In genomic region chr5:132865668-132866341, GRCh38 we compare ENCODE assay signal across 8 cellular contexts. TPM values are rescaled to one million over a fixed set of nuclear protein-coding genes. Genes with fewer than 3 reads are reported as not detected.
DNase-seq lines count a peak whose midpoint lies in the region; ATAC-seq, FAIRE-seq and TF ChIP-seq lines count a peak whose summit lies in the region.

No MANE protein-coding gene starts in this region.

- H3K9ac ChIP-seq in mammary epithelial cell (ENCODE audit: insufficient read depth, low read length), result peak overlapping the region; percentile 94
- H3K9ac ChIP-seq in mesendoderm (ENCODE audit: low read length), result peak overlapping the region; percentile 77

- peak overlapping the region; percentile 77 for H4K5ac ChIP-seq in mesendoderm (ENCODE audit: low read length)

- H3K56ac ChIP-seq in mesendoderm (ENCODE audit: low read length), result peak overlapping the region; percentile 80

- peak overlapping the region; percentile 100 for H3K27ac Mint-ChIP-seq in activated T-cell treated with anti-CD3 and anti-CD28 coated beads, Interleukin-2, amount 50 U/mL, for 24 hours

- H3K36me3 ChIP-seq in mammary epithelial cell (ENCODE audit: insufficient read depth, low read length) (peaks cover 9% of the 10 kb centered on the region), mesendoderm (ENCODE audit: control insufficient read depth, insufficient read depth, low read length) (peaks cover 2% of the 10 kb centered on the region), uterus (no peaks in the 10 kb centered on the region)

- H2BK5ac ChIP-seq in mesendoderm (ENCODE audit: low read length), result peak overlapping the region; percentile 15

- ATAC-seq in HG03565 (IDR thresholded peaks at IDR 0.05; ENCODE audit: unreplicated experiment) (peak; percentile 2), GM21526 (IDR thresholded peaks at IDR 0.05; ENCODE audit: low FRiP score, unreplicated experiment) (no peak)

- no peaks in the 10 kb centered on the region for H3K9me3 Mint-ChIP-seq in activated T-cell treated with anti-CD3 and anti-CD28 coated beads, Interleukin-2, amount 50 U/mL, for 24 hours

- H3K4me2 ChIP-seq in mammary epithelial cell (ENCODE audit: insufficient read depth, low read depth, low read length) (peak overlapping the region; percentile 89), mesendoderm (ENCODE audit: low read length) (peak overlapping the region; percentile 45)

- H3K27ac ChIP-seq in mammary epithelial cell (ENCODE audit: insufficient read depth, low read depth, low read length) (peak overlapping the region; percentile 77), mesendoderm (ENCODE audit: low read depth, low read length) (peak overlapping the region; percentile 70), uterus (peak overlapping the region; percentile 94 to 97)

- no peak for FAIRE-seq in D721Med (lab: Jason Lieb, UNC)

- no peaks in the 10 kb centered on the region for H3K9me3 ChIP-seq in mammary epithelial cell (replicated peaks; ENCODE audit: insufficient read depth, low read length)
- no peaks in the 10 kb centered on the region for H3K9me3 ChIP-seq in uterus

- H3K27me3 ChIP-seq in mammary epithelial cell (ENCODE audit: insufficient read depth, low read length) (no peaks in the 10 kb centered on the region), mesendoderm (ENCODE audit: insufficient read depth, low read length, poor library complexity) (no peaks in the 10 kb centered on the region), uterus (no peaks in the 10 kb centered on the region)

- intact Hi-C loops in mammary epithelial cell (cut with micrococcal nuclease) (loop anchor here (1.0 to 5.0 kb wide), 2 partner anchors 36 to 129 kb away; partner anchors contain the start of genes KIF3A and SHROOM1), uterus (cut with DNase I; ENCODE audit: low total_unique reads) (no loop called here)

- H3K4me1 Mint-ChIP-seq in activated T-cell treated with anti-CD3 and anti-CD28 coated beads, Interleukin-2, amount 50 U/mL, for 24 hours (ENCODE audit: low read depth), result peaks cover 32% of the 10 kb centered on the region

- no peaks in the 10 kb centered on the region for H3K27me3 Mint-ChIP-seq in activated T-cell treated with anti-CD3 and anti-CD28 coated beads, Interleukin-2, amount 50 U/mL, for 24 hours

- H2AFZ ChIP-seq in mammary epithelial cell (ENCODE audit: low read depth, low read length), result peak overlapping the region; percentile 91

- H2BK15ac ChIP-seq in mesendoderm (replicated peaks; ENCODE audit: low read depth), result no peak overlapping the region

- dilution Hi-C loops in mammary epithelial cell (cut with HindIII; ENCODE audit: low sequenced_read_pairs), result no loop called here

- no peak for TF ChIP-seq POLR2A in uterus (IDR thresholded peaks at IDR 0.05)

- H3K4me3 ChIP-seq in mammary epithelial cell (replicated peaks in 1 of 3; ENCODE audit: insufficient read depth in 1 of 3, low read depth in 2 of 3, low read length in 3 of 3), result peak overlapping the region; percentile 71 to 90 (median 88)
- H3K4me3 ChIP-seq in mesendoderm (ENCODE audit: low read length), result peak overlapping the region; percentile 5
- peak overlapping the region; percentile 73 to 85 for H3K4me3 ChIP-seq in uterus

- peak overlapping the region; percentile 100 for H3K4me3 Mint-ChIP-seq in activated T-cell treated with anti-CD3 and anti-CD28 coated beads, Interleukin-2, amount 50 U/mL, for 24 hours

- no peaks in the 10 kb centered on the region for H4K20me1 ChIP-seq in mammary epithelial cell (ENCODE audit: insufficient read depth, low read length)

- CTCF ChIA-PET in mammary epithelial cell (lab: Charles Lee; ENCODE audit: low non-redundant PET), result interaction anchor here (0.5 to 0.9 kb wide), 2 partner anchors 35 to 121 kb away, joined by 3 to 4 read pairs; partner anchors contain the start of gene SHROOM1

- TF ChIP-seq CTCF in mammary epithelial cell (conservative IDR thresholded peaks at IDR 0.05 in 1 of 2, IDR thresholded peaks at IDR 0.05 in 1 of 2; ENCODE audit: extremely low read depth in 1 of 2, insufficient read depth in 1 of 2, low read depth in 1 of 2, low read length in 2 of 2) (no peak), uterus (IDR thresholded peaks at IDR 0.05) (no peak), D721Med (IDR thresholded peaks at IDR 0.05; ENCODE audit: insufficient read depth, missing control alignments) (no peak)

- H3K18ac ChIP-seq in mesendoderm (ENCODE audit: low read length), result peak overlapping the region; percentile 31

- in situ Hi-C loops in mammary epithelial cell (cut with MboI; ENCODE audit: low sequenced_read_pairs in 2 of 2), result loop anchor here in 1 of 2 donors (5.0 kb wide), 1 partner anchor 34 kb away; the partner anchor contains the start of gene SHROOM1

- H3K4me1 ChIP-seq in mammary epithelial cell (ENCODE audit: insufficient read depth, low read length) (no peaks in the 10 kb centered on the region), mesendoderm (ENCODE audit: control insufficient read depth, low read depth, low read length) (peaks cover 2% of the 10 kb centered on the region), uterus (no peaks in the 10 kb centered on the region)

- no peak overlapping the region for H3K4ac ChIP-seq in mesendoderm (ENCODE audit: low read depth, low read length)

- BruUV-seq in mammary epithelial cell (replicated peaks; lab: Mats Ljungman, UMichigan), result TSS peak; percentile 82

- H2AK5ac ChIP-seq in mesendoderm (ENCODE audit: low read length), result no peak overlapping the region

- no peak for DNase-seq in activated T-cell treated with anti-CD3 and anti-CD28 coated beads, Interleukin-2, amount 50 U/mL, for 24 hours
- DNase-seq in activated T-cell treated with anti-CD3 and anti-CD28 coated beads, Interleukin-2, amount 50 U/mL, for 48 hours, result no peak
- DNase-seq in mammary epithelial cell (no peak), mesendoderm (no peak), uterus (no peak), D721Med (ENCODE audit: insufficient read length, low spot score) (no peak)

- WGBS in mammary epithelial cell (ENCODE audit: low coverage, missing lambda C conversion rate), result 20% methylated on average over 27 of the region's 30 CpGs
- WGBS in mesendoderm (ENCODE audit: extremely low coverage, insufficient coverage, low lambda C conversion rate), result no CpG with 5 or more reads among the region's 30 CpGs

- no peak overlapping the region for H3K23ac ChIP-seq in mesendoderm (ENCODE audit: low read length)

- H3K79me1 ChIP-seq in mesendoderm (ENCODE audit: low read length), result peaks cover 9% of the 10 kb centered on the region

- H3K36me3 Mint-ChIP-seq in activated T-cell treated with anti-CD3 and anti-CD28 coated beads, Interleukin-2, amount 50 U/mL, for 24 hours (ENCODE audit: low read depth), result peaks cover 43% of the 10 kb centered on the region

- H2BK120ac ChIP-seq in mesendoderm (ENCODE audit: low read depth, low read length), result no peak overlapping the region

- no peak overlapping the region for H4K8ac ChIP-seq in mesendoderm (ENCODE audit: low read depth, low read length)

- H3K79me2 ChIP-seq in mammary epithelial cell (ENCODE audit: insufficient read depth, low read length), result peaks cover 25% of the 10 kb centered on the region
- H3K79me2 ChIP-seq in mesendoderm (ENCODE audit: control insufficient read depth, insufficient read depth, low read length), result peaks cover 11% of the 10 kb centered on the region

RNA-seq across cellular contexts. Expression of gene GDF9, which starts 0.5 kb away (rescaled TPM):
- total RNA-seq in mammary epithelial cell (under 1 TPM; 0.50 to 0.66 TPM), uterus (1 to 10 TPM in 1 of 4 donors, under 1 TPM in 2, not detected in 1; 0.18 to 1.8 (median 0.62) TPM)
- 0.25 TPM for polyA plus RNA-seq in mammary epithelial cell
- not detected for polyA minus RNA-seq in mammary epithelial cell
- polyA plus RNA-seq in mesendoderm (2013, experiment 1 of 2), result 0.14 TPM
- polyA plus RNA-seq in mesendoderm (2013, experiment 2 of 2), result 0.10 TPM

RNA-seq across cellular contexts. Expression of gene UQCRQ, which starts 0.6 kb away (rescaled TPM):
- total RNA-seq in mammary epithelial cell (100 to 1,000 TPM in 1 of 2 donors, 10 to 100 TPM in 1; 45.3 to 461 TPM), uterus (100 to 1,000 TPM in 2 of 4 donors, 10 to 100 TPM in 2; 30.5 to 196 (median 115) TPM)
- 192 TPM for polyA plus RNA-seq in mammary epithelial cell
- polyA minus RNA-seq in mammary epithelial cell, result 19.3 TPM
- 559 TPM for polyA plus RNA-seq in mesendoderm (2013, experiment 1 of 2)
- polyA plus RNA-seq in mesendoderm (2013, experiment 2 of 2), result 561 TPM

RNA-seq across cellular contexts. Expression of gene LEAP2, which starts 7.7 kb away (rescaled TPM):
- under 1 TPM; 0.17 to 0.80 TPM for total RNA-seq in mammary epithelial cell
- 0.41 TPM for polyA plus RNA-seq in mammary epithelial cell
- polyA minus RNA-seq in mammary epithelial cell, result not detected
- polyA plus RNA-seq in mesendoderm (2013, experiment 1 of 2), result 1.1 TPM
- polyA plus RNA-seq in mesendoderm (2013, experiment 2 of 2), result 0.85 TPM
- total RNA-seq in uterus, result 1 to 10 TPM in 2 of 4 donors, under 1 TPM in 1, not detected in 1; 0.88 to 3.4 (median 1.1) TPM

RNA-seq across cellular contexts. Expression of gene SHROOM1, which starts 35.4 kb away (rescaled TPM):
- total RNA-seq in mammary epithelial cell (10 to 100 TPM in 1 of 2 donors, 1 to 10 TPM in 1; 4.7 to 13.0 TPM), uterus (10 to 100 TPM in 3 of 4 donors, 1 to 10 TPM in 1; 5.0 to 28.0 (median 12.3) TPM)
- polyA plus RNA-seq in mammary epithelial cell, result 5.7 TPM
- 0.31 TPM for polyA minus RNA-seq in mammary epithelial cell
- 1.6 TPM for polyA plus RNA-seq in mesendoderm (2013, experiment 1 of 2)
- 1.8 TPM for polyA plus RNA-seq in mesendoderm (2013, experiment 2 of 2)

RNA-seq across cellular contexts. Expression of gene SOWAHA, which starts 52.7 kb away (rescaled TPM):
- total RNA-seq in mammary epithelial cell (not detected), uterus (under 1 TPM in 3 of 4 donors, not detected in 1; under 0.01 to 0.14 (median 0.12) TPM)
- 0.07 TPM for polyA plus RNA-seq in mammary epithelial cell
- polyA minus RNA-seq in mammary epithelial cell, result not detected
- polyA plus RNA-seq in mesendoderm (2013, experiment 1 of 2), result 0.04 TPM
- polyA plus RNA-seq in mesendoderm (2013, experiment 2 of 2), result 0.01 TPM

Comparison
In these comparisons a context has a peak if more than half of its experiments do, and no peak if none do; other contexts are left out.
1. H3K4me3 ChIP-seq: peak in every context shown above with its lines; median percentile 88 in mammary epithelial cell; 79 in uterus; 5 in mesendoderm.